ENCODE assay signal across 10 cellular contexts in genomic region chr2:43086451-43087221, GRCh38.
DNase-seq lines count a peak whose midpoint lies in the region; ATAC-seq and TF ChIP-seq lines count a peak whose summit lies in the region.
"Had no signal": no experiment of that assay in that cellular context is flagged by ENCODE, and none has a peak within 500 bp of the region (broad histone marks: within the 10 kb centered on the region; RNA-seq: fewer than 3 reads in every experiment).

No MANE protein-coding gene starts in this region.

- no peaks in the 10 kb centered on the region for H3K27me3 Mint-ChIP-seq in activated T-helper 17 cell treated with anti-CD3 and anti-CD28 coated beads, Interleukin-2, amount 50 U/mL, for 72 hours
- no peaks in the 10 kb centered on the region for H3K27me3 Mint-ChIP-seq in T-helper 2 cell treated with Interferon-gamma antibody and Interleukin-4, amounts not matched to agents 5 μg/mL and 100 μg/mL, for 36 hours (ENCODE audit: low read depth)
- H3K27me3 Mint-ChIP-seq: naive thymus-derived CD8-positive, alpha-beta T cell had no signal

- H3K36me3 Mint-ChIP-seq in activated T-helper 17 cell treated with anti-CD3 and anti-CD28 coated beads, Interleukin-2, amount 50 U/mL, for 72 hours (ENCODE audit: low read depth) = no peaks in the 10 kb centered on the region
- peaks cover 4% of the 10 kb centered on the region for H3K36me3 Mint-ChIP-seq in T-helper 2 cell treated with Interferon-gamma antibody and Interleukin-4, amounts not matched to agents 5 μg/mL and 100 μg/mL, for 36 hours (ENCODE audit: low read depth)

- no peak overlapping the region for H2AFZ ChIP-seq in hepatocyte

- WGBS in hepatocyte (ENCODE audit: low lambda C conversion rate, missing lambda C conversion rate) = 65% methylated on average over 14 of the region's 14 CpGs

- no peak for ATAC-seq in activated T-helper 17 cell treated with anti-CD3 and anti-CD28 coated beads, Interleukin-2, amount 50 U/mL, for 72 hours (replicated peaks)
- ATAC-seq in HG03025 (IDR thresholded peaks at IDR 0.05; ENCODE audit: low FRiP score, unreplicated experiment) = no peak
- no peak for ATAC-seq in HG03571 (IDR thresholded peaks at IDR 0.05; ENCODE audit: unreplicated experiment)
- ATAC-seq: naive thymus-derived CD8-positive, alpha-beta T cell had no signal

- H3K27ac ChIP-seq in hepatocyte = peak overlapping the region; percentile 95
- H3K27ac ChIP-seq: SK-N-MC had no signal

- peaks cover 4% of the 10 kb centered on the region for H3K9me3 Mint-ChIP-seq in activated T-helper 17 cell treated with anti-CD3 and anti-CD28 coated beads, Interleukin-2, amount 50 U/mL, for 72 hours
- peaks cover 8% of the 10 kb centered on the region for H3K9me3 Mint-ChIP-seq in T-helper 2 cell treated with Interferon-gamma antibody and Interleukin-4, amounts not matched to agents 5 μg/mL and 100 μg/mL, for 36 hours

- H3K79me2 ChIP-seq in hepatocyte = no peaks in the 10 kb centered on the region

- H3K4me3 ChIP-seq in astrocyte of the spinal cord (ENCODE audit: low read depth, low read length) = no peak overlapping the region
- H3K4me3 ChIP-seq in hepatocyte = no peak overlapping the region
- H3K4me3 ChIP-seq in skeletal muscle cell (ENCODE audit: low read depth, low read length) = no peak overlapping the region
- H3K4me3 ChIP-seq: SK-N-MC had no signal

- no peak overlapping the region for H3K4me3 Mint-ChIP-seq in activated T-helper 17 cell treated with anti-CD3 and anti-CD28 coated beads, Interleukin-2, amount 50 U/mL, for 72 hours
- H3K4me3 Mint-ChIP-seq in T-helper 2 cell treated with Interferon-gamma antibody and Interleukin-4, amounts not matched to agents 5 μg/mL and 100 μg/mL, for 36 hours = no peak overlapping the region

- no peaks in the 10 kb centered on the region for H3K9me2 ChIP-seq in hepatocyte (replicated peaks; ENCODE audit: insufficient read depth)

- H3K27ac Mint-ChIP-seq in activated T-helper 17 cell treated with anti-CD3 and anti-CD28 coated beads, Interleukin-2, amount 50 U/mL, for 72 hours = no peak overlapping the region
- no peak overlapping the region for H3K27ac Mint-ChIP-seq in T-helper 2 cell treated with Interferon-gamma antibody and Interleukin-4, amounts not matched to agents 5 μg/mL and 100 μg/mL, for 36 hours

- TF ChIP-seq CTCF in astrocyte of the spinal cord (IDR thresholded peaks at IDR 0.05; ENCODE audit: low read depth, low read length) = no peak
- no peak for TF ChIP-seq CTCF in hepatocyte (IDR thresholded peaks at IDR 0.05; ENCODE audit: poor library complexity)

- no peaks in the 10 kb centered on the region for H3K4me1 Mint-ChIP-seq in activated T-helper 17 cell treated with anti-CD3 and anti-CD28 coated beads, Interleukin-2, amount 50 U/mL, for 72 hours
- H3K4me1 Mint-ChIP-seq in T-helper 2 cell treated with Interferon-gamma antibody and Interleukin-4, amounts not matched to agents 5 μg/mL and 100 μg/mL, for 36 hours (ENCODE audit: low read depth) = no peaks in the 10 kb centered on the region

- DNase-seq in GM03348 (ENCODE audit: low spot score) = peak; percentile 92
- DNase-seq in astrocyte of the spinal cord (ENCODE audit: low read depth, low spot score) = peak; percentile 100
- DNase-seq in hepatocyte (ENCODE audit: low spot score) = peak; percentile 88
- DNase-seq in skeletal muscle cell (ENCODE audit: low read depth) = peak; percentile 99
- DNase-seq in T-helper 2 cell treated with Interferon-gamma antibody and Interleukin-4, amounts not matched to agents 5 μg/mL and 100 μg/mL, for 36 hours (ENCODE audit: low spot score) = no peak

- H4K20me1 ChIP-seq in hepatocyte (ENCODE audit: insufficient read depth, poor library complexity, severe bottlenecking) = no peaks in the 10 kb centered on the region

- H3K36me3 ChIP-seq in hepatocyte (replicated peaks; ENCODE audit: insufficient read depth, low read depth) = no peaks in the 10 kb centered on the region

- H3K27me3 ChIP-seq in hepatocyte = no peaks in the 10 kb centered on the region

- in situ Hi-C loops in astrocyte of the spinal cord (cut with HindIII; ENCODE audit: low sequenced_read_pairs) = no loop called here

- H3K4me2 ChIP-seq in hepatocyte = no peak overlapping the region

- H3K9me3 ChIP-seq in hepatocyte (ENCODE audit: low read depth) = no peaks in the 10 kb centered on the region

- peaks cover 70% of the 10 kb centered on the region for H3K4me1 ChIP-seq in hepatocyte (ENCODE audit: insufficient read depth)
